ENCODE assay signal across 8 cellular contexts in the genomic region with DNA sequence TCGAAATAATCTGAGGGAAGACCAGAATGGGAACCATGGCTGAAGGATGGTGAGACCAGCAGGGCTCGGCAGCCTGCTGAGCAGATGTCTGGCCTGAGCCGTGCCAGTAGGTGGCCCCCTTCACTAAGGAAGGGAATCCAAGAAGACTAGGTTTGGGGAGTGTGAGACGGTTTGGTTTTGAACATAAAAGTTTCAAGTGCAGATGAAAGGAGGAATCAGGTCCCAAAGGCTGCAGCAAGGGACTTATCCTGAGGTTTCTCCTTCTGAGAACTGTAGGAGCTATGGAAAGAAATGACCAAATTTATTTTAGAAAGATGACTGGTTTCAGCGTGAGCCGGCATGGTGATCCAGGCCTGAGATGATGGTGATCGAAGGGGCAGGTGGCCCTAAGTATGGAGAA. TPM values are rescaled to one million over a fixed set of nuclear protein-coding genes. Genes with fewer than 3 reads are reported as not detected.
A peak's percentile ranks its signal among the peaks of the same experiment; 100 is the strongest.
DNase-seq lines count a peak whose midpoint lies in the region; ATAC-seq and TF ChIP-seq lines count a peak whose summit lies in the region.

No MANE protein-coding gene starts in this region.

- peaks cover 3% of the 10 kb centered on the region for H3K79me2 ChIP-seq in Karpas-422 (ENCODE audit: low read length)

- H3K4me1 ChIP-seq in Karpas-422 (ENCODE audit: low read length) (peaks cover 11% of the 10 kb centered on the region), SJSA1 (replicated peaks) (peaks cover 8% of the 10 kb centered on the region), vagina (peaks cover 24% of the 10 kb centered on the region)

- H3K4me2 ChIP-seq in Karpas-422 (ENCODE audit: low read depth, low read length, poor library complexity, severe bottlenecking): no peak overlapping the region

- no peaks in the 10 kb centered on the region; the same call in 1 of the 2 replicates for H4K20me1 ChIP-seq in Karpas-422 (ENCODE audit: insufficient read depth, low read depth, low read length)

- ATAC-seq in GM19455 (IDR thresholded peaks at IDR 0.05; ENCODE audit: unreplicated experiment): no peak

- no peak overlapping the region for H2AFZ ChIP-seq in Karpas-422 (ENCODE audit: low read length)

- peak; percentile 67 for DNase-seq in DMS114 treated with DMSO at 0.1 percent for 48 hours (lab: John Stamatoyannopoulos, UW; ENCODE audit: unreplicated experiment)
- DNase-seq in Karpas-422: peak; percentile 87
- DNase-seq in SJSA1 (ENCODE audit: low read depth in 1 of 2, low spot score in 2 of 2): peak; percentile 36 to 66
- DNase-seq in activated naive CD4-positive, alpha-beta T cell (lab: John Stamatoyannopoulos, UW): peak; percentile 18 to 69 (median 42)
- DNase-seq in globus pallidus (ENCODE audit: low spot score): peak; percentile 57
- DNase-seq in posterior vena cava (ENCODE audit: low spot score): peak; percentile 90
- no peak for DNase-seq in vagina (ENCODE audit: extremely low spot score in 2 of 2)

- no peaks in the 10 kb centered on the region for H3K9me3 ChIP-seq in Karpas-422 (ENCODE audit: low read length)
- no peaks in the 10 kb centered on the region for H3K9me3 ChIP-seq in SJSA1 (replicated peaks)
- H3K9me3 ChIP-seq in vagina: no peaks in the 10 kb centered on the region

- H3K9me2 ChIP-seq in Karpas-422 (replicated peaks; ENCODE audit: insufficient read depth, low read length): no peaks in the 10 kb centered on the region

- TF ChIP-seq POLR2A in vagina (IDR thresholded peaks at IDR 0.05): no peak

- H3K9ac ChIP-seq in Karpas-422 (ENCODE audit: low read length): no peak overlapping the region

- no peaks in the 10 kb centered on the region for H3K27me3 ChIP-seq in Karpas-422 (ENCODE audit: low read length)
- no peaks in the 10 kb centered on the region for H3K27me3 ChIP-seq in SJSA1 (replicated peaks)
- no peaks in the 10 kb centered on the region for H3K27me3 ChIP-seq in vagina

- TF ChIP-seq CTCF in vagina (IDR thresholded peaks at IDR 0.05): peak; percentile 52 to 61 (median 56)

- H3K27ac ChIP-seq in Karpas-422 (ENCODE audit: low read length): no peak overlapping the region
- no peak overlapping the region for H3K27ac ChIP-seq in SJSA1
- no peak overlapping the region for H3K27ac ChIP-seq in vagina

- H3K36me3 ChIP-seq in Karpas-422 (ENCODE audit: insufficient read depth, low read length) (no peaks in the 10 kb centered on the region), SJSA1 (peaks cover 4% of the 10 kb centered on the region), vagina (no peaks in the 10 kb centered on the region)

- intact Hi-C loops in posterior vena cava (cut with DNase I) (loop anchor here (1.0 to 10.0 kb wide), 2 partner anchors 96 to 100 kb away; partner anchors contain the start of gene FITM2 (in 2 of the 2)), vagina (cut with DNase I) (loop anchor here (5.0 kb wide), 1 partner anchor 102 kb away; no protein-coding TSS in a partner anchor)

- H3K4me3 ChIP-seq in Karpas-422 (ENCODE audit: low read length) (no peak overlapping the region), SJSA1 (no peak overlapping the region), vagina (no peak overlapping the region)

RNA-seq across cellular contexts. Expression of gene OSER1, which starts 4.6 kb away (rescaled TPM):
- total RNA-seq in Karpas-422 (2014; rRNA removed; shearing (Covaris generic); ENCODE audit: low replicate concordance): 18.8 and 19.6 TPM in 2 replicates
- total RNA-seq in SJSA1 (2014; rRNA removed; shearing (Covaris generic)): 33.8 and 58.7 TPM in 2 replicates
- 10 to 100 TPM; 24.3 to 27.3 TPM for total RNA-seq in posterior vena cava
- 28.0 TPM for total RNA-seq in vagina

RNA-seq across cellular contexts. Expression of gene JPH2, which starts 28.1 kb away (rescaled TPM):
- total RNA-seq in Karpas-422 (2014; rRNA removed; shearing (Covaris generic); ENCODE audit: low replicate concordance): not detected in 2 replicates
- total RNA-seq in SJSA1 (2014; rRNA removed; shearing (Covaris generic)): 19.1 and 21.7 TPM in 2 replicates
- 100 to 1,000 TPM; 121 to 130 TPM for total RNA-seq in posterior vena cava
- total RNA-seq in vagina: 13.8 TPM

RNA-seq across cellular contexts. Expression of gene GDAP1L1, which starts 32.0 kb away (rescaled TPM):
- 0.89 and 0.97 TPM in 2 replicates for total RNA-seq in Karpas-422 (2014; rRNA removed; shearing (Covaris generic); ENCODE audit: low replicate concordance)
- total RNA-seq in SJSA1 (2014; rRNA removed; shearing (Covaris generic)): not detected in 2 replicates
- total RNA-seq in posterior vena cava (not detected), vagina (not detected)

Comparison
In these comparisons a context has a peak if more than half of its experiments do, and no peak if none do; other contexts are left out.
1. DNase-seq: peak in DMS114 treated with DMSO at 0.1 percent for 48 hours (single experiment), Karpas-422 (single experiment), SJSA1 (2 of 2), activated naive CD4-positive, alpha-beta T cell (4 of 4), globus pallidus (single experiment) and posterior vena cava (single experiment); none in vagina (0 of 2).
2. RNA of gene JPH2, which starts 28.1 kb away (total RNA-seq): 121 to 130 TPM in posterior vena cava, 19.1 to 21.7 TPM in SJSA1 and 13.8 TPM in vagina (single experiment); not detected in Karpas-422; every median in the first group is over 10 times any median in the second.